20 cellular contexts compared by ENCODE assay signal in the genomic region with DNA sequence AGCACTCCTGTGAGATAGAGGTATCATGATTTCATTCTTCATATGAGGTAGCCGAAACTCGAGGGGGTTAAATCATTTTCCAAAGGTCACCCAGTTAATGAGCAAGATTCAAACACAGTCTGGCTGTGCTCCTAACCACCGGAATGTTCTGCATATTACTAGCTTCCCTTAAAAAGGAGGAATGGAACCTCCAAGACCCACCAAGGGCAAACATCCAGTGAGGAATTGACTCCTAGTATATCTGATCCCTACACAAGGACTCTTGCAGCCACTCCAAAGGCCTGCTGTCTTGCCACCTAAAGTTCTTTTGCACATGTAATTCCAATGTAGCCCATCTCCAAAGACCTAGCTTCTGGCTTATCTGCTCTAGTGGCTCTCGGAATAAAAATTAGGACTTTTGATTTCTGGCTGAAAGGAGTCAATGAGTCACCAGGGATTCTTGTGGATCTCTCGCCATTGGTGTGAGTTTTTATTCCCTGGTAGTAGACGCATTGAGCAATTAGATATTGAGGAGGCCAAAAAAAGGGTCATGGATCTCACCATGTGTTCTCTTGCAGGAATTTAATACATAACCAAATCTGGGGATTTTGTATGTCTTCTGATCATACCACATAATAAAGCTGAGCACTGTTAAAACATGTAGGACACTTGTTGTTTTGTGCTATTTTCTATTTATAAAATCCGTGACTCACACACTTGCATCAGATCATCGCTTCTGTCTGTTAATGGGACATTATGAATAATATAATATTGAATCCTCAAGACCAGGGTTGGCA. TPM values are rescaled to one million over a fixed set of nuclear protein-coding genes. Genes with fewer than 3 reads are reported as not detected.
DNase-seq lines count a peak whose midpoint lies in the region; ATAC-seq and TF ChIP-seq lines count a peak whose summit lies in the region.
"Had no signal": no experiment of that assay in that cellular context is flagged by ENCODE, and none has a peak within 500 bp of the region (broad histone marks: within the 10 kb centered on the region; RNA-seq: fewer than 3 reads in every experiment).

No MANE protein-coding gene starts in this region.

- H3K4me3 Mint-ChIP-seq in naive thymus-derived CD4-positive, alpha-beta T cell, result no peak overlapping the region
- H3K4me3 Mint-ChIP-seq in activated T-helper 17 cell treated with anti-CD3 and anti-CD28 coated beads, Interleukin-2, amount 50 U/mL, for 72 hours, result no peak overlapping the region
- H3K4me3 Mint-ChIP-seq: activated naive CD4-positive, alpha-beta T cell treated with anti-CD3 and anti-CD28 coated beads, Interleukin-2, amount 50 U/mL, for 24 hours; natural killer cell treated with Interleukin-12 subunit alpha and Interleukin-12 subunit beta and Interleukin-15 and Interleukin-18, amount 100 ng/mL, for 72 hours; T-helper 17 cell had no signal

- intact Hi-C loops in naive thymus-derived CD4-positive, alpha-beta T cell (cut with micrococcal nuclease), result loop anchor here (10.0 kb wide), 2 partner anchors 516 to 846 kb away; no protein-coding TSS in a partner anchor

- no peaks in the 10 kb centered on the region for H3K27me3 ChIP-seq in lung (ENCODE audit: control insufficient read depth, insufficient read depth)
- no peaks in the 10 kb centered on the region for H3K27me3 ChIP-seq in naive thymus-derived CD4-positive, alpha-beta T cell (ENCODE audit: control insufficient read depth in 2 of 2, insufficient read depth in 2 of 2, low read length in 2 of 2)
- H3K27me3 ChIP-seq: Peyer's patch, uterus had no signal

- 73 to 81% methylated on average over 8 of the region's 8 CpGs for WGBS in lung, 2 donors

- no peaks in the 10 kb centered on the region for H3K4me1 ChIP-seq in lung (ENCODE audit: control insufficient read depth in 2 of 2, insufficient read depth in 2 of 2, low read length in 2 of 2)
- H3K4me1 ChIP-seq in naive thymus-derived CD4-positive, alpha-beta T cell (ENCODE audit: control insufficient read depth in 2 of 2, insufficient read depth in 2 of 2, low read length in 2 of 2), result peaks cover 0 to 9% of the 10 kb centered on the region in 2 donors
- H3K4me1 ChIP-seq: uterus had no signal

- CTCF ChIA-PET in naive thymus-derived CD4-positive, alpha-beta T cell (lab: Charles Lee), result interaction anchor here (0.6 to 1.8 kb wide), 9 partner anchors 106 to 1933 kb away, joined by 3 to 12 read pairs (median 4); no protein-coding TSS in a partner anchor

- POLR2A ChIA-PET in naive thymus-derived CD4-positive, alpha-beta T cell (lab: Charles Lee), result interaction anchor here (0.6 to 0.7 kb wide), 2 partner anchors 1738 to 1824 kb away, joined by 3 to 5 read pairs; no protein-coding TSS in a partner anchor

- H3K27me3 Mint-ChIP-seq in naive thymus-derived CD4-positive, alpha-beta T cell, result no peaks in the 10 kb centered on the region
- H3K27me3 Mint-ChIP-seq in activated T-helper 17 cell treated with anti-CD3 and anti-CD28 coated beads, Interleukin-2, amount 50 U/mL, for 72 hours, result peaks cover 4% of the 10 kb centered on the region
- H3K27me3 Mint-ChIP-seq: natural killer cell treated with Interleukin-12 subunit alpha and Interleukin-12 subunit beta and Interleukin-15 and Interleukin-18, amount 100 ng/mL, for 72 hours had no signal

- peaks cover 0 to 11% (median 7%) of the 10 kb centered on the region in 7 donors for H3K4me1 Mint-ChIP-seq in naive thymus-derived CD4-positive, alpha-beta T cell
- no peaks in the 10 kb centered on the region for H3K4me1 Mint-ChIP-seq in activated T-helper 17 cell treated with anti-CD3 and anti-CD28 coated beads, Interleukin-2, amount 50 U/mL, for 72 hours

- H3K27ac ChIP-seq in lung (ENCODE audit: low read depth in 1 of 2, low read length in 1 of 2), result no peak overlapping the region
- H3K27ac ChIP-seq in naive thymus-derived CD4-positive, alpha-beta T cell (ENCODE audit: low read depth, low read length), result no peak overlapping the region
- H3K27ac ChIP-seq: Peyer's patch had no signal

- peak; percentile 19 for ATAC-seq in lung (ENCODE audit: insufficient read depth, low FRiP score)
- ATAC-seq in naive thymus-derived CD4-positive, alpha-beta T cell, result no peak
- no peak for ATAC-seq in HG03159 (IDR thresholded peaks at IDR 0.05; ENCODE audit: unreplicated experiment)
- no peak for ATAC-seq in activated T-helper 17 cell treated with anti-CD3 and anti-CD28 coated beads, Interleukin-2, amount 50 U/mL, for 72 hours (replicated peaks)
- ATAC-seq: natural killer cell treated with Interleukin-12 subunit alpha and Interleukin-12 subunit beta and Interleukin-15 and Interleukin-18, amount 100 ng/mL, for 72 hours; T-helper 17 cell had no signal

- no peaks in the 10 kb centered on the region for H3K36me3 ChIP-seq in lung (ENCODE audit: control insufficient read depth in 2 of 2, insufficient read depth in 2 of 2, low read length in 2 of 2)
- H3K36me3 ChIP-seq in naive thymus-derived CD4-positive, alpha-beta T cell (ENCODE audit: control insufficient read depth in 2 of 3, insufficient read depth in 3 of 3, low read length in 3 of 3), result no peaks in the 10 kb centered on the region
- H3K36me3 ChIP-seq: Peyer's patch, uterus had no signal

- H3K27ac Mint-ChIP-seq in naive thymus-derived CD4-positive, alpha-beta T cell, result no peak overlapping the region
- no peak overlapping the region for H3K27ac Mint-ChIP-seq in activated T-helper 17 cell treated with anti-CD3 and anti-CD28 coated beads, Interleukin-2, amount 50 U/mL, for 72 hours
- H3K27ac Mint-ChIP-seq: activated naive CD4-positive, alpha-beta T cell treated with anti-CD3 and anti-CD28 coated beads, Interleukin-2, amount 50 U/mL, for 24 hours; natural killer cell treated with Interleukin-12 subunit alpha and Interleukin-12 subunit beta and Interleukin-15 and Interleukin-18, amount 100 ng/mL, for 72 hours; T-helper 17 cell had no signal

- H3K4me3 ChIP-seq in cardiac fibroblast (replicated peaks in 1 of 2; ENCODE audit: low read depth in 2 of 2, low read length in 2 of 2) (no peak overlapping the region), lung (no peak overlapping the region)
- H3K4me3 ChIP-seq in naive thymus-derived CD4-positive, alpha-beta T cell (ENCODE audit: low read length), result no peak overlapping the region
- H3K4me3 ChIP-seq: Peyer's patch, uterus had no signal

- DNase-seq in A172 (ENCODE audit: low spot score), result peak; percentile 52
- DNase-seq in HS-5 (ENCODE audit: low read depth), result peak; percentile 88
- peak; percentile 53 to 61 for DNase-seq in cardiac fibroblast (ENCODE audit: low read depth in 2 of 2)
- DNase-seq in lung (ENCODE audit: low spot score), result no peak
- DNase-seq in KG1 (lab: John Stamatoyannopoulos, UW), result no peak
- no peak for DNase-seq in naive thymus-derived CD4-positive, alpha-beta T cell
- DNase-seq: NCI-H1417; NCI-H446; Peyer's patch; right cardiac atrium; stimulated activated CD4-positive, alpha-beta T cell treated with anti-CD3 and anti-CD28 coated beads, Interleukin-4, amount 100 ng/mL, for 1 hour; T-helper 17 cell; uterus had no signal

- no peak for TF ChIP-seq CTCF in cardiac fibroblast (IDR thresholded peaks at IDR 0.05; ENCODE audit: low read depth, low read length)
- TF ChIP-seq CTCF in lung (IDR thresholded peaks at IDR 0.05; ENCODE audit: control extremely low read depth, extremely low read depth), result no peak

- H3K36me3 Mint-ChIP-seq in naive thymus-derived CD4-positive, alpha-beta T cell, result no peaks in the 10 kb centered on the region
- no peaks in the 10 kb centered on the region for H3K36me3 Mint-ChIP-seq in activated T-helper 17 cell treated with anti-CD3 and anti-CD28 coated beads, Interleukin-2, amount 50 U/mL, for 72 hours (ENCODE audit: low read depth)
- H3K36me3 Mint-ChIP-seq: activated naive CD4-positive, alpha-beta T cell treated with anti-CD3 and anti-CD28 coated beads, Interleukin-2, amount 50 U/mL, for 24 hours; natural killer cell treated with Interleukin-12 subunit alpha and Interleukin-12 subunit beta and Interleukin-15 and Interleukin-18, amount 100 ng/mL, for 72 hours had no signal

- no peaks in the 10 kb centered on the region for H3K9me3 ChIP-seq in lung (ENCODE audit: control insufficient read depth in 2 of 2, insufficient read depth in 1 of 2, low read length in 1 of 2)
- H3K9me3 ChIP-seq in naive thymus-derived CD4-positive, alpha-beta T cell (ENCODE audit: control insufficient read depth in 2 of 3, low read length in 3 of 3), result no peaks in the 10 kb centered on the region
- H3K9me3 ChIP-seq: Peyer's patch, uterus had no signal

- no peaks in the 10 kb centered on the region for H3K9me3 Mint-ChIP-seq in naive thymus-derived CD4-positive, alpha-beta T cell
- H3K9me3 Mint-ChIP-seq in activated T-helper 17 cell treated with anti-CD3 and anti-CD28 coated beads, Interleukin-2, amount 50 U/mL, for 72 hours, result no peaks in the 10 kb centered on the region
- H3K9me3 Mint-ChIP-seq: activated naive CD4-positive, alpha-beta T cell treated with anti-CD3 and anti-CD28 coated beads, Interleukin-2, amount 50 U/mL, for 24 hours; natural killer cell treated with Interleukin-12 subunit alpha and Interleukin-12 subunit beta and Interleukin-15 and Interleukin-18, amount 100 ng/mL, for 72 hours had no signal

RNA-seq across cellular contexts. Expression of a gene that starts 9.1 kb away (rescaled TPM):
- total RNA-seq in A172 (2014; rRNA removed; shearing (Covaris generic)), result 0.07 TPM in 1 of 2 replicates, not detected in the other
- total RNA-seq in lung, result 1 to 10 TPM; 1.7 to 4.0 TPM
- 1 to 10 TPM; 1.2 to 2.9 TPM for polyA plus RNA-seq in lung
- under 1 TPM in 2 of 5 experiments, not detected in 3; 0.10 to 0.16 TPM for total RNA-seq in naive thymus-derived CD4-positive, alpha-beta T cell
- under 1 TPM in 1 of 2 donors, not detected in 1; 0.05 TPM for polyA plus RNA-seq in naive thymus-derived CD4-positive, alpha-beta T cell
- total RNA-seq in activated T-helper 17 cell treated with anti-CD3 and anti-CD28 coated beads, Interleukin-2, amount 50 U/mL, for 72 hours, result under 1 TPM in 1 of 2 donors, not detected in 1; 0.11 TPM
- total RNA-seq: chondrocyte, endothelial cell of umbilical vein had no signal
- polyA plus RNA-seq: AG04450, endothelial cell of umbilical vein had no signal

Comparison
In these comparisons a context has a peak if more than half of its experiments do, and no peak if none do; other contexts are left out.
1. DNase-seq: peak in A172 (single experiment), HS-5 (single experiment) and cardiac fibroblast (2 of 2); none in lung (single experiment), KG1 (single experiment) and naive thymus-derived CD4-positive, alpha-beta T cell (0 of 9).